ENCODE assay signal across 1 cellular context in the genomic region with DNA sequence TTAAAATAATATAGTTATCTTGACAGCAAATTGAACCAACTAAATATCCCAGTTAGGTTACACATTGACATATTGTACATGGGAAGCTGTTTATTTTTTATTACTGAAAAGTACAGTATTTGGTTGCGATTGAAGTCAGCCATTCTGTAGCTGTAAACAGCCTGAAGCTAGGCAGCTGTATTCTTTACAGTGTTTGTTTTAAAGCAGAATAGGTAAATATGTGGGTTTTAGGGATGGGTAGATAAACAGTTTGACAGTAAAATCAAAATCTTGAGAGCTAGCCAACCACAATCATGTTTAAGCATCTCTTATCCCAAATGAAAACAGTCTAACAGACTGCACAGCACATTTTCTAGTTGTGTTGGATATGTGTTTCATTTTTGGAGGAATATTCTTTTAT.
A peak's percentile ranks its signal among the peaks of the same experiment; 100 is the strongest.
TF ChIP-seq lines count a peak whose summit lies in the region.

No MANE protein-coding gene starts in this region.

TF ChIP-seq in HepG2, 621 proteins besides CTCF, POLR2A, EP300 and RAD21:
- TF ChIP-seq, protein P1, sequence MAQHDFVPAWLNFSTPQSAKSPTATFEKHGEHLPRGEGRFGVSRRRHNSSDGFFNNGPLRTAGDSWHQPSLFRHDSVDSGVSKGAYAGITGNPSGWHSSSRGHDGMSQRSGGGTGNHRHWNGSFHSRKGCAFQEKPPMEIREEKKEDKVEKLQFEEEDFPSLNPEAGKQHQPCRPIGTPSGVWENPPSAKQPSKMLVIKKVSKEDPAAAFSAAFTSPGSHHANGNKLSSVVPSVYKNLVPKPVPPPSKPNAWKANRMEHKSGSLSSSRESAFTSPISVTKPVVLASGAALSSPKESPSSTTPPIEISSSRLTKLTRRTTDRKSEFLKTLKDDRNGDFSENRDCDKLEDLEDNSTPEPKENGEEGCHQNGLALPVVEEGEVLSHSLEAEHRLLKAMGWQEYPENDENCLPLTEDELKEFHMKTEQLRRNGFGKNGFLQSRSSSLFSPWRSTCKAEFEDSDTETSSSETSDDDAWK (CRISPR knock-in tag; IDR thresholded peaks at IDR 0.05), result no peak
- TF ChIP-seq, protein P2, sequence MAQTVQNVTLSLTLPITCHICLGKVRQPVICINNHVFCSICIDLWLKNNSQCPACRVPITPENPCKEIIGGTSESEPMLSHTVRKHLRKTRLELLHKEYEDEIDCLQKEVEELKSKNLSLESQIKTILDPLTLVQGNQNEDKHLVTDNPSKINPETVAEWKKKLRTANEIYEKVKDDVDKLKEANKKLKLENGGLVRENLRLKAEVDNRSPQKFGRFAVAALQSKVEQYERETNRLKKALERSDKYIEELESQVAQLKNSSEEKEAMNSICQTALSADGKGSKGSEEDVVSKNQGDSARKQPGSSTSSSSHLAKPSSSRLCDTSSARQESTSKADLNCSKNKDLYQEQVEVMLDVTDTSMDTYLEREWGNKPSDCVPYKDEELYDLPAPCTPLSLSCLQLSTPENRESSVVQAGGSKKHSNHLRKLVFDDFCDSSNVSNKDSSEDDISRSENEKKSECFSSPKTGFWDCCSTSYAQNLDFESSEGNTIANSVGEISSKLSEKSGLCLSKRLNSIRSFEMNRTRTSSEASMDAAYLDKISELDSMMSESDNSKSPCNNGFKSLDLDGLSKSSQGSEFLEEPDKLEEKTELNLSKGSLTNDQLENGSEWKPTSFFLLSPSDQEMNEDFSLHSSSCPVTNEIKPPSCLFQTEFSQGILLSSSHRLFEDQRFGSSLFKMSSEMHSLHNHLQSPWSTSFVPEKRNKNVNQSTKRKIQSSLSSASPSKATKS (CRISPR knock-in tag; IDR thresholded peaks at IDR 0.05), result 0 out of 2 replicates have a peak, but pooled peaks have one; percentile 49
